ENCODE assay signal across 1 cellular context in genomic region chr6:110873981-110874879, GRCh38.
TF ChIP-seq lines count a peak whose summit lies in the region.

Gene AMD1 (plus strand): TSS chr6:110874785. CDS start chr6:110875106, 321 bp downstream.

TF ChIP-seq in HepG2, 621 proteins besides CTCF, POLR2A, EP300 and RAD21 (continued from another document and continues in another):
- TF ChIP-seq ZBTB40 (IDR thresholded peaks at IDR 0.05) (no peak), ZBTB40 (CRISPR knock-in tag; IDR thresholded peaks at IDR 0.05) (no peak), ZFP37 (CRISPR knock-in tag; IDR thresholded peaks at IDR 0.05; ENCODE audit: borderline replicate concordance) (peak; percentile 77; the same call in 1 of the 2 replicates), ZBTB20 (CRISPR knock-in tag; IDR thresholded peaks at IDR 0.05; ENCODE audit: borderline replicate concordance, low read depth) (peak; percentile 79; the same call in 1 of the 2 replicates), ZNF615 (CRISPR knock-in tag; IDR thresholded peaks at IDR 0.05; ENCODE audit: borderline replicate concordance) (no peak), ZNF513 (CRISPR knock-in tag; conservative IDR thresholded peaks at IDR 0.05) (no peak), FOXO4 (CRISPR knock-in tag; conservative IDR thresholded peaks at IDR 0.05) (no peak), ZBTB26 (CRISPR knock-in tag; IDR thresholded peaks at IDR 0.05; ENCODE audit: borderline replicate concordance) (no peak), FOXC1 (CRISPR knock-in tag; IDR thresholded peaks at IDR 0.05; ENCODE audit: borderline replicate concordance) (peak; percentile 47), NFE2L2 (IDR thresholded peaks at IDR 0.05; ENCODE audit: low read length) (no peak), REL (CRISPR knock-in tag; conservative IDR thresholded peaks at IDR 0.05) (0 out of 2 replicates have a peak, but pooled peaks have one; percentile 52), ZNF207 (IDR thresholded peaks at IDR 0.05; ENCODE audit: borderline replicate concordance) (no peak), ARID2 (CRISPR knock-in tag; IDR thresholded peaks at IDR 0.05; ENCODE audit: borderline replicate concordance) (no peak), NR2F1 (CRISPR knock-in tag; IDR thresholded peaks at IDR 0.05) (no peak), ZNF263 (CRISPR knock-in tag; IDR thresholded peaks at IDR 0.05) (0 out of 2 replicates have a peak, but pooled peaks have one; percentile 20), ZNF713 (CRISPR knock-in tag; IDR thresholded peaks at IDR 0.05) (no peak), ZFP36 (IDR thresholded peaks at IDR 0.05; ENCODE audit: borderline replicate concordance, low read depth, low read length, partially characterized antibody) (no peak), NBN (conservative IDR thresholded peaks at IDR 0.05) (no peak), MXD4 (CRISPR knock-in tag; IDR thresholded peaks at IDR 0.05) (peak; percentile 30; the same call in 1 of the 2 replicates), ZBTB49 (CRISPR knock-in tag; IDR thresholded peaks at IDR 0.05; ENCODE audit: borderline replicate concordance) (no peak), HOXA5 (CRISPR knock-in tag; IDR thresholded peaks at IDR 0.05) (no peak), GPBP1L1 (CRISPR knock-in tag; IDR thresholded peaks at IDR 0.05) (no peak), PRMT3 (CRISPR knock-in tag; IDR thresholded peaks at IDR 0.05; ENCODE audit: borderline replicate concordance, low read depth) (peak; percentile 41; the same call in 1 of the 2 replicates), MYC (CRISPR knock-in tag; IDR thresholded peaks at IDR 0.05; ENCODE audit: borderline replicate concordance) (peak; percentile 73), PAWR (CRISPR knock-in tag; IDR thresholded peaks at IDR 0.05; ENCODE audit: borderline replicate concordance) (no peak; the same call in 1 of the 2 replicates), JUNB (CRISPR knock-in tag; IDR thresholded peaks at IDR 0.05; ENCODE audit: borderline replicate concordance) (no peak), TEAD3 (CRISPR knock-in tag; optimal IDR thresholded peaks at IDR 0.05; ENCODE audit: borderline replicate concordance) (no peak), TAF1 (CRISPR knock-in tag; IDR thresholded peaks at IDR 0.05) (peak; percentile 96), RFX3 (CRISPR knock-in tag; IDR thresholded peaks at IDR 0.05) (no peak), GFI1 (CRISPR knock-in tag; IDR thresholded peaks at IDR 0.05; ENCODE audit: borderline replicate concordance) (no peak), IRF2 (CRISPR knock-in tag; IDR thresholded peaks at IDR 0.05) (peak; percentile 56; the same call in 1 of the 2 replicates), FOXK2 (IDR thresholded peaks at IDR 0.05) (no peak), BATF2 (CRISPR knock-in tag; IDR thresholded peaks at IDR 0.05) (no peak), NCOA1 (CRISPR knock-in tag; IDR thresholded peaks at IDR 0.05) (no peak), TOE1 (CRISPR knock-in tag; IDR thresholded peaks at IDR 0.05) (peak; percentile 36; the same call in 1 of the 2 replicates), ZNF558 (CRISPR knock-in tag; IDR thresholded peaks at IDR 0.05; ENCODE audit: borderline replicate concordance) (0 out of 2 replicates have a peak, but pooled peaks have one; percentile 16), MXI1 (IDR thresholded peaks at IDR 0.05; ENCODE audit: borderline replicate concordance, low read depth, low read length) (peak; percentile 71; the same call in 2 of the 3 replicates), ZNF446 (CRISPR knock-in tag; IDR thresholded peaks at IDR 0.05) (0 out of 2 replicates have a peak, but pooled peaks have one; percentile 33)
- TF ChIP-seq, protein P1, sequence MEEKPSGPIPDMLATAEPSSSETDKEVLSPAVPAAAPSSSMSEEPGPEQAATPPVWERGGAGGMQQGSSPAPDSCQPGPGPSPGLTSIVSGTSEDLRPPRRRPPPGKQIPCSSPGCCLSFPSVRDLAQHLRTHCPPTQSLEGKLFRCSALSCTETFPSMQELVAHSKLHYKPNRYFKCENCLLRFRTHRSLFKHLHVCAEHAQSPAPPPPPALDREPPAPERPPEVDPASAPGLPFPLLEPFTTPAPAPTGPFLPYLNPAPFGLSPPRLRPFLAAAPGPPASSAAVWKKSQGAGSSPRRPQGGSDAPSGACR (CRISPR knock-in tag; IDR thresholded peaks at IDR 0.05) = no peak; the same call in 1 of the 2 replicates
- TF ChIP-seq, protein P2, sequence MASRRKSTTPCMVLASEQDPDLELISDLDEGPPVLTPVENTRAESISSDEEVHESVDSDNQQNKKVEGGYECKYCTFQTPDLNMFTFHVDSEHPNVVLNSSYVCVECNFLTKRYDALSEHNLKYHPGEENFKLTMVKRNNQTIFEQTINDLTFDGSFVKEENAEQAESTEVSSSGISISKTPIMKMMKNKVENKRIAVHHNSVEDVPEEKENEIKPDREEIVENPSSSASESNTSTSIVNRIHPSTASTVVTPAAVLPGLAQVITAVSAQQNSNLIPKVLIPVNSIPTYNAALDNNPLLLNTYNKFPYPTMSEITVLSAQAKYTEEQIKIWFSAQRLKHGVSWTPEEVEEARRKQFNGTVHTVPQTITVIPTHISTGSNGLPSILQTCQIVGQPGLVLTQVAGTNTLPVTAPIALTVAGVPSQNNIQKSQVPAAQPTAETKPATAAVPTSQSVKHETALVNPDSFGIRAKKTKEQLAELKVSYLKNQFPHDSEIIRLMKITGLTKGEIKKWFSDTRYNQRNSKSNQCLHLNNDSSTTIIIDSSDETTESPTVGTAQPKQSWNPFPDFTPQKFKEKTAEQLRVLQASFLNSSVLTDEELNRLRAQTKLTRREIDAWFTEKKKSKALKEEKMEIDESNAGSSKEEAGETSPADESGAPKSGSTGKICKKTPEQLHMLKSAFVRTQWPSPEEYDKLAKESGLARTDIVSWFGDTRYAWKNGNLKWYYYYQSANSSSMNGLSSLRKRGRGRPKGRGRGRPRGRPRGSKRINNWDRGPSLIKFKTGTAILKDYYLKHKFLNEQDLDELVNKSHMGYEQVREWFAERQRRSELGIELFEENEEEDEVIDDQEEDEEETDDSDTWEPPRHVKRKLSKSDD (CRISPR knock-in tag; IDR thresholded peaks at IDR 0.05; ENCODE audit: low read depth) = no peak; the same call in 1 of the 2 replicates
